ENCODE assay signal across 1 cellular context in the genomic region with DNA sequence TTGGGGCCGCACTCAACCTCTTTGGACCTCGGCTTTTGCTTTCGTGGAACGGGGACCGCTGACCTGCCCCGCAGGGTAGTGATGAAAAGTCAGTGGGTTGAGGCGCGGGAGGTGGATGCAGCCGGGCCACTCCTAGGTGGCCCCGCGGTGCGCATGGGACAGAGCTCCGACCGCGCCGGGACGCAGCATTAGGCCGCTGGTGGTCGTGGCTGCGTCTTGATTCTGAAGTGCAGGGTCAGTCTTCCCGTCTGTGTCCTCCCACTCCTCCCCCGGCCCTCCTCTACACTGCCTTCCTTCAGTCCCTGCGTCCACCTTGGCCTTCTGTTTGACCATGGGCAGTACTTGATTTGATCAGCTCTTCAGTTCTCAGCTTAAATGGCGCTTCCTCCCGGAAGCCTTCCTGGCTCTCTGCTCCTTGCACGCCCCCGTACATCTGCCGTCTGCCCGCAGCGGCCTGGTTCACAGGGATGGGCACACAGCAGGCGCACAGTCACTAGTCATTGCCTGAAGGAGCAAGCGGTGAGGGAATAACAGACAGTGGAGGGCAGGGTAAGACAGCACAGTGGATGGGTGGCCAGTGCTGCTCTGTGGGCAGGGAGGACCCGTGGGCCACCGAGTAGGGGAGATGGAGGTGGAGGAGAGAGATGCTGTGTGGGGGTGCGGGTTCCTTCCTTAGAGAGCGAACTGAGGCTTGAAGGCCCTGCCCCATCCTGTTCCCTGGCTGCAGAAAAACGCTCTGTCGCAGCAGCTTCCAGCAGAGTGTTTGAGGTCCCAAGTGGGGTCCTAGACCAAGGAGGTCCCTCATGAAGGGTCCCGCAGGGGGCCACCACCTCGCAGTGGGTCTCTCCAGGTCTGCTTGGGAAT.
TF ChIP-seq lines count a peak whose summit lies in the region.

No MANE protein-coding gene starts in this region.

TF ChIP-seq in K562, 482 proteins besides CTCF, POLR2A, EP300 and RAD21 (continues in another document):
- TF ChIP-seq, protein P1, sequence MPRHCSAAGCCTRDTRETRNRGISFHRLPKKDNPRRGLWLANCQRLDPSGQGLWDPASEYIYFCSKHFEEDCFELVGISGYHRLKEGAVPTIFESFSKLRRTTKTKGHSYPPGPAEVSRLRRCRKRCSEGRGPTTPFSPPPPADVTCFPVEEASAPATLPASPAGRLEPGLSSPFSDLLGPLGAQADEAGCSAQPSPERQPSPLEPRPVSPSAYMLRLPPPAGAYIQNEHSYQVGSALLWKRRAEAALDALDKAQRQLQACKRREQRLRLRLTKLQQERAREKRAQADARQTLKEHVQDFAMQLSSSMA (CRISPR knock-in tag; IDR thresholded peaks at IDR 0.05), result no peak
- TF ChIP-seq RBM25 (IDR thresholded peaks at IDR 0.05; ENCODE audit: low read depth, low read length, severe bottlenecking) (peak; percentile 68), MTF1 (CRISPR knock-in tag; IDR thresholded peaks at IDR 0.05; ENCODE audit: borderline replicate concordance) (no peak), SMARCE1 (IDR thresholded peaks at IDR 0.05) (0 out of 2 replicates have a peak, but pooled peaks have one; percentile 37), NFYB (IDR thresholded peaks at IDR 0.05; ENCODE audit: extremely low read depth, insufficient read length) (no peak), MAFG (tag; conservative IDR thresholded peaks at IDR 0.05) (no peak), NFIX (CRISPR knock-in tag; IDR thresholded peaks at IDR 0.05; ENCODE audit: low read depth) (no peak), FOXP1 (CRISPR knock-in tag; IDR thresholded peaks at IDR 0.05) (0 out of 2 replicates have a peak, but pooled peaks have one; percentile 50), ELF1 (tag; IDR thresholded peaks at IDR 0.05) (no peak), RCOR1 (IDR thresholded peaks at IDR 0.05; ENCODE audit: borderline replicate concordance in 1 of 2, low read depth in 2 of 2, low read length in 2 of 2) (peak in 1 of 2 experiments; percentile 12; a peak in 1 of 4 replicates), ZFP36 (IDR thresholded peaks at IDR 0.05; ENCODE audit: low read depth, low read length, partially characterized antibody) (peak; percentile 99), HLTF (IDR thresholded peaks at IDR 0.05) (no peak), ATF7 (IDR thresholded peaks at IDR 0.05) (no peak), ESRRB (CRISPR knock-in tag; IDR thresholded peaks at IDR 0.05; ENCODE audit: borderline replicate concordance) (no peak), TGIF2 (CRISPR knock-in tag; IDR thresholded peaks at IDR 0.05) (no peak), ZNF263 (CRISPR knock-in tag; IDR thresholded peaks at IDR 0.05; ENCODE audit: borderline replicate concordance) (peak; percentile 84), ZNF644 (tag; IDR thresholded peaks at IDR 0.05; ENCODE audit: low read depth) (no peak), NRF1 (conservative IDR thresholded peaks at IDR 0.05 in 1 of 2, IDR thresholded peaks at IDR 0.05 in 1 of 2) (peak; percentile 64 to 74), RUNX1 (IDR thresholded peaks at IDR 0.05; ENCODE audit: low read depth) (peak; percentile 77; the same call in 1 of the 2 replicates), CBFB (CRISPR knock-in tag; IDR thresholded peaks at IDR 0.05) (no peak), LCOR (CRISPR knock-in tag; IDR thresholded peaks at IDR 0.05) (no peak), L3MBTL2 (IDR thresholded peaks at IDR 0.05) (peak; percentile 38; the same call in 1 of the 2 replicates), SLC30A9 (CRISPR knock-in tag; IDR thresholded peaks at IDR 0.05) (no peak), PHB2 (IDR thresholded peaks at IDR 0.05; ENCODE audit: low read depth) (no peak), CREM (IDR thresholded peaks at IDR 0.05; ENCODE audit: low read depth) (0 out of 2 replicates have a peak, but pooled peaks have one; percentile 7), ZNF436 (CRISPR knock-in tag; IDR thresholded peaks at IDR 0.05) (peak; percentile 91), HNRNPH1 (optimal IDR thresholded peaks at IDR 0.05; ENCODE audit: low read depth, low read length) (no peak), ETV1 (tag; conservative IDR thresholded peaks at IDR 0.05; ENCODE audit: low read depth) (peak; percentile 16; the same call in 1 of the 2 replicates), ZNF668 (CRISPR knock-in tag; IDR thresholded peaks at IDR 0.05) (no peak), MEF2D (tag; conservative IDR thresholded peaks at IDR 0.05; ENCODE audit: low read depth) (no peak), GABPB2 (CRISPR knock-in tag; conservative IDR thresholded peaks at IDR 0.05) (no peak), ZFP30 (CRISPR knock-in tag; IDR thresholded peaks at IDR 0.05; ENCODE audit: borderline replicate concordance) (no peak), GABPB1 (CRISPR knock-in tag; IDR thresholded peaks at IDR 0.05) (peak; percentile 63; the same call in 1 of the 2 replicates), EGR1 (conservative IDR thresholded peaks at IDR 0.05) (peak; percentile 76), PRPF4 (IDR thresholded peaks at IDR 0.05; ENCODE audit: insufficient read depth, low read depth, low read length, poor library complexity, severe bottlenecking) (no peak)
- TF ChIP-seq, protein P2, sequence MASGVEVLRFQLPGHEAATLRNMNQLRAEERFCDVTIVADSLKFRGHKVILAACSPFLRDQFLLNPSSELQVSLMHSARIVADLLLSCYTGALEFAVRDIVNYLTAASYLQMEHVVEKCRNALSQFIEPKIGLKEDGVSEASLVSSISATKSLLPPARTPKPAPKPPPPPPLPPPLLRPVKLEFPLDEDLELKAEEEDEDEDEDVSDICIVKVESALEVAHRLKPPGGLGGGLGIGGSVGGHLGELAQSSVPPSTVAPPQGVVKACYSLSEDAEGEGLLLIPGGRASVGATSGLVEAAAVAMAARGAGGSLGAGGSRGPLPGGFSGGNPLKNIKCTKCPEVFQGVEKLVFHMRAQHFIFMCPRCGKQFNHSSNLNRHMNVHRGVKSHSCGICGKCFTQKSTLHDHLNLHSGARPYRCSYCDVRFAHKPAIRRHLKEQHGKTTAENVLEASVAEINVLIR (CRISPR knock-in tag; IDR thresholded peaks at IDR 0.05), result no peak
- TF ChIP-seq, protein P3, sequence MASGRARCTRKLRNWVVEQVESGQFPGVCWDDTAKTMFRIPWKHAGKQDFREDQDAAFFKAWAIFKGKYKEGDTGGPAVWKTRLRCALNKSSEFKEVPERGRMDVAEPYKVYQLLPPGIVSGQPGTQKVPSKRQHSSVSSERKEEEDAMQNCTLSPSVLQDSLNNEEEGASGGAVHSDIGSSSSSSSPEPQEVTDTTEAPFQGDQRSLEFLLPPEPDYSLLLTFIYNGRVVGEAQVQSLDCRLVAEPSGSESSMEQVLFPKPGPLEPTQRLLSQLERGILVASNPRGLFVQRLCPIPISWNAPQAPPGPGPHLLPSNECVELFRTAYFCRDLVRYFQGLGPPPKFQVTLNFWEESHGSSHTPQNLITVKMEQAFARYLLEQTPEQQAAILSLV (tag; IDR thresholded peaks at IDR 0.05), result no peak
- TF ChIP-seq, protein P4, sequence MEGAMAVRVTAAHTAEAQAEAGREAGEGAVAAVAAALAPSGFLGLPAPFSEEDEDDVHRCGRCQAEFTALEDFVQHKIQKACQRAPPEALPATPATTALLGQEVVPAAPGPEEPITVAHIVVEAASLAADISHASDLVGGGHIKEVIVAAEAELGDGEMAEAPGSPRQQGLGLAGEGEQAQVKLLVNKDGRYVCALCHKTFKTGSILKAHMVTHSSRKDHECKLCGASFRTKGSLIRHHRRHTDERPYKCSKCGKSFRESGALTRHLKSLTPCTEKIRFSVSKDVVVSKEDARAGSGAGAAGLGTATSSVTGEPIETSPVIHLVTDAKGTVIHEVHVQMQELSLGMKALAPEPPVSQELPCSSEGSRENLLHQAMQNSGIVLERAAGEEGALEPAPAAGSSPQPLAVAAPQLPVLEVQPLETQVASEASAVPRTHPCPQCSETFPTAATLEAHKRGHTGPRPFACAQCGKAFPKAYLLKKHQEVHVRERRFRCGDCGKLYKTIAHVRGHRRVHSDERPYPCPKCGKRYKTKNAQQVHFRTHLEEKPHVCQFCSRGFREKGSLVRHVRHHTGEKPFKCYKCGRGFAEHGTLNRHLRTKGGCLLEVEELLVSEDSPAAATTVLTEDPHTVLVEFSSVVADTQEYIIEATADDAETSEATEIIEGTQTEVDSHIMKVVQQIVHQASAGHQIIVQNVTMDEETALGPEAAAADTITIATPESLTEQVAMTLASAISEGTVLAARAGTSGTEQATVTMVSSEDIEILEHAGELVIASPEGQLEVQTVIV (CRISPR knock-in tag; IDR thresholded peaks at IDR 0.05; ENCODE audit: borderline replicate concordance), result no peak
- TF ChIP-seq, protein P5, sequence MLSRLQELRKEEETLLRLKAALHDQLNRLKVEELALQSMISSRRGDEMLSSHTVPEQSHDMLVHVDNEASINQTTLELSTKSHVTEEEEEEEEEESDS (CRISPR knock-in tag; IDR thresholded peaks at IDR 0.05), result no peak
- TF ChIP-seq, protein P6, sequence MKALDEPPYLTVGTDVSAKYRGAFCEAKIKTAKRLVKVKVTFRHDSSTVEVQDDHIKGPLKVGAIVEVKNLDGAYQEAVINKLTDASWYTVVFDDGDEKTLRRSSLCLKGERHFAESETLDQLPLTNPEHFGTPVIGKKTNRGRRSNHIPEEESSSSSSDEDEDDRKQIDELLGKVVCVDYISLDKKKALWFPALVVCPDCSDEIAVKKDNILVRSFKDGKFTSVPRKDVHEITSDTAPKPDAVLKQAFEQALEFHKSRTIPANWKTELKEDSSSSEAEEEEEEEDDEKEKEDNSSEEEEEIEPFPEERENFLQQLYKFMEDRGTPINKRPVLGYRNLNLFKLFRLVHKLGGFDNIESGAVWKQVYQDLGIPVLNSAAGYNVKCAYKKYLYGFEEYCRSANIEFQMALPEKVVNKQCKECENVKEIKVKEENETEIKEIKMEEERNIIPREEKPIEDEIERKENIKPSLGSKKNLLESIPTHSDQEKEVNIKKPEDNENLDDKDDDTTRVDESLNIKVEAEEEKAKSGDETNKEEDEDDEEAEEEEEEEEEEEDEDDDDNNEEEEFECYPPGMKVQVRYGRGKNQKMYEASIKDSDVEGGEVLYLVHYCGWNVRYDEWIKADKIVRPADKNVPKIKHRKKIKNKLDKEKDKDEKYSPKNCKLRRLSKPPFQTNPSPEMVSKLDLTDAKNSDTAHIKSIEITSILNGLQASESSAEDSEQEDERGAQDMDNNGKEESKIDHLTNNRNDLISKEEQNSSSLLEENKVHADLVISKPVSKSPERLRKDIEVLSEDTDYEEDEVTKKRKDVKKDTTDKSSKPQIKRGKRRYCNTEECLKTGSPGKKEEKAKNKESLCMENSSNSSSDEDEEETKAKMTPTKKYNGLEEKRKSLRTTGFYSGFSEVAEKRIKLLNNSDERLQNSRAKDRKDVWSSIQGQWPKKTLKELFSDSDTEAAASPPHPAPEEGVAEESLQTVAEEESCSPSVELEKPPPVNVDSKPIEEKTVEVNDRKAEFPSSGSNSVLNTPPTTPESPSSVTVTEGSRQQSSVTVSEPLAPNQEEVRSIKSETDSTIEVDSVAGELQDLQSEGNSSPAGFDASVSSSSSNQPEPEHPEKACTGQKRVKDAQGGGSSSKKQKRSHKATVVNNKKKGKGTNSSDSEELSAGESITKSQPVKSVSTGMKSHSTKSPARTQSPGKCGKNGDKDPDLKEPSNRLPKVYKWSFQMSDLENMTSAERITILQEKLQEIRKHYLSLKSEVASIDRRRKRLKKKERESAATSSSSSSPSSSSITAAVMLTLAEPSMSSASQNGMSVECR (CRISPR knock-in tag; IDR thresholded peaks at IDR 0.05), result peak; percentile 27; the same call in 1 of the 2 replicates
- TF ChIP-seq, protein P7, sequence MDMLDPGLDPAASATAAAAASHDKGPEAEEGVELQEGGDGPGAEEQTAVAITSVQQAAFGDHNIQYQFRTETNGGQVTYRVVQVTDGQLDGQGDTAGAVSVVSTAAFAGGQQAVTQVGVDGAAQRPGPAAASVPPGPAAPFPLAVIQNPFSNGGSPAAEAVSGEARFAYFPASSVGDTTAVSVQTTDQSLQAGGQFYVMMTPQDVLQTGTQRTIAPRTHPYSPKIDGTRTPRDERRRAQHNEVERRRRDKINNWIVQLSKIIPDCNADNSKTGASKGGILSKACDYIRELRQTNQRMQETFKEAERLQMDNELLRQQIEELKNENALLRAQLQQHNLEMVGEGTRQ (CRISPR knock-in tag; IDR thresholded peaks at IDR 0.05), result no peak
- TF ChIP-seq, protein P8, sequence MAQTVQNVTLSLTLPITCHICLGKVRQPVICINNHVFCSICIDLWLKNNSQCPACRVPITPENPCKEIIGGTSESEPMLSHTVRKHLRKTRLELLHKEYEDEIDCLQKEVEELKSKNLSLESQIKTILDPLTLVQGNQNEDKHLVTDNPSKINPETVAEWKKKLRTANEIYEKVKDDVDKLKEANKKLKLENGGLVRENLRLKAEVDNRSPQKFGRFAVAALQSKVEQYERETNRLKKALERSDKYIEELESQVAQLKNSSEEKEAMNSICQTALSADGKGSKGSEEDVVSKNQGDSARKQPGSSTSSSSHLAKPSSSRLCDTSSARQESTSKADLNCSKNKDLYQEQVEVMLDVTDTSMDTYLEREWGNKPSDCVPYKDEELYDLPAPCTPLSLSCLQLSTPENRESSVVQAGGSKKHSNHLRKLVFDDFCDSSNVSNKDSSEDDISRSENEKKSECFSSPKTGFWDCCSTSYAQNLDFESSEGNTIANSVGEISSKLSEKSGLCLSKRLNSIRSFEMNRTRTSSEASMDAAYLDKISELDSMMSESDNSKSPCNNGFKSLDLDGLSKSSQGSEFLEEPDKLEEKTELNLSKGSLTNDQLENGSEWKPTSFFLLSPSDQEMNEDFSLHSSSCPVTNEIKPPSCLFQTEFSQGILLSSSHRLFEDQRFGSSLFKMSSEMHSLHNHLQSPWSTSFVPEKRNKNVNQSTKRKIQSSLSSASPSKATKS (CRISPR knock-in tag; IDR thresholded peaks at IDR 0.05), result no peak
- TF ChIP-seq, protein P9, sequence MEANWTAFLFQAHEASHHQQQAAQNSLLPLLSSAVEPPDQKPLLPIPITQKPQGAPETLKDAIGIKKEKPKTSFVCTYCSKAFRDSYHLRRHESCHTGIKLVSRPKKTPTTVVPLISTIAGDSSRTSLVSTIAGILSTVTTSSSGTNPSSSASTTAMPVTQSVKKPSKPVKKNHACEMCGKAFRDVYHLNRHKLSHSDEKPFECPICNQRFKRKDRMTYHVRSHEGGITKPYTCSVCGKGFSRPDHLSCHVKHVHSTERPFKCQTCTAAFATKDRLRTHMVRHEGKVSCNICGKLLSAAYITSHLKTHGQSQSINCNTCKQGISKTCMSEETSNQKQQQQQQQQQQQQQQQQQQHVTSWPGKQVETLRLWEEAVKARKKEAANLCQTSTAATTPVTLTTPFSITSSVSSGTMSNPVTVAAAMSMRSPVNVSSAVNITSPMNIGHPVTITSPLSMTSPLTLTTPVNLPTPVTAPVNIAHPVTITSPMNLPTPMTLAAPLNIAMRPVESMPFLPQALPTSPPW (CRISPR knock-in tag; IDR thresholded peaks at IDR 0.05), result peak; percentile 5; the same call in 1 of the 2 replicates
- TF ChIP-seq, protein P10, sequence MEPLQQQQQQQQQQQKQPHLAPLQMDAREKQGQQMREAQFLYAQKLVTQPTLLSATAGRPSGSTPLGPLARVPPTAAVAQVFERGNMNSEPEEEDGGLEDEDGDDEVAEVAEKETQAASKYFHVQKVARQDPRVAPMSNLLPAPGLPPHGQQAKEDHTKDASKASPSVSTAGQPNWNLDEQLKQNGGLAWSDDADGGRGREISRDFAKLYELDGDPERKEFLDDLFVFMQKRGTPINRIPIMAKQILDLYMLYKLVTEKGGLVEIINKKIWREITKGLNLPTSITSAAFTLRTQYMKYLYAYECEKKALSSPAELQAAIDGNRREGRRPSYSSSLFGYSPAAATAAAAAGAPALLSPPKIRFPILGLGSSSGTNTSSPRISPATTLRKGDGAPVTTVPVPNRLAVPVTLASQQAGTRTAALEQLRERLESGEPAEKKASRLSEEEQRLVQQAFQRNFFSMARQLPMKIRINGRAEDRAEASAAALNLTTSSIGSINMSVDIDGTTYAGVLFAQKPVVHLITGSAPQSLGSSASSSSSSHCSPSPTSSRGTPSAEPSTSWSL (CRISPR knock-in tag; IDR thresholded peaks at IDR 0.05; ENCODE audit: borderline replicate concordance), result no peak
